ENCODE assay signal across 10 cellular contexts in the genomic region with DNA sequence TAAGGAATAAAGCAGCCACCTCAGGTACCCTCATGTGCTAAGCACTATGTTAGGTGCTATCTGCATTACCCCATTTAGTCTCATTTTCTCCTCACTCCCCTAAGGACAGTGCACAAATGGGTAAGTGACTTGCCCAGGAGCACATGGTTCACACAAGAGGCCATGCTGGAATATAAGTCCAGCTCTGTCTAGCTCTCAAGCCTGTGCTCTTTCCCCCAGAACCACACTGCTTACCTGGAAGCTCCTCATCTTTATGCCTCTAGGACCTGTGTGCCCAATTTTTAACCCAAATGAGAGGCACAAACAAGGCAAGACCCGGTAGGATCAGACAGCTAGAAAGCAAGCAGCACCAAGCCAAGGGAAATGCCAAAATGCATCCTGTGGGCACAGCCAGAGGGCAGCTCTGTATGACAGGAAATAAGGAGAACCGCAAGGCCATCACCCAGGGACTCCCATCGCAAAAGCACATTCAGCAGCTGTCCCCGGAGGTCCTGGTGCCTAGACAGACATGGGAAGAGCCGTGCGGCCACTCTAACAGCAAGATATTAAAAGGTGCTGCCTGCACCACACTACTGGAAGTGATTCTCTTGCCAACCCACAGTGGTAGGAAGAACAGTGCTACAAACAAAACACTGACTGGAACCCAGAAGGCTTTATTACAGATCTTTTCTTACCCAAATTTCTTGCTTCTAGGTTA.
DNase-seq lines count a peak whose midpoint lies in the region; ATAC-seq and TF ChIP-seq lines count a peak whose summit lies in the region.
"Had no signal": no experiment of that assay in that cellular context is flagged by ENCODE, and none has a peak within 500 bp of the region (broad histone marks: within the 10 kb centered on the region; RNA-seq: fewer than 3 reads in every experiment).

No MANE protein-coding gene starts in this region.

- H3K4me3 ChIP-seq in right atrium auricular region = no peak overlapping the region
- H3K4me3 ChIP-seq: PC-9 had no signal

- peak; percentile 12 for DNase-seq in stimulated activated CD4-positive, alpha-beta T cell treated with anti-CD3 and anti-CD28 coated beads, Interleukin-1b, Interleukin-23, amount 100 ng/mL, for 48 hours
- DNase-seq in stimulated activated CD4-positive, alpha-beta T cell treated with anti-CD3 and anti-CD28 coated beads, Interleukin-12 subunit alpha, Interleukin-12 subunit beta, amount 100 ng/mL, for 4 hours = no peak
- peak; percentile 55 for DNase-seq in activated CD8-positive, alpha-beta T cell treated with anti-CD3 and anti-CD28 coated beads, Interleukin-2, amount 10 ng/mL, durations not matched to agents 7 days and 5 days
- DNase-seq in right atrium auricular region (ENCODE audit: low spot score) (no peak), RKO (ENCODE audit: low spot score) (no peak), nucleus accumbens (lab: John Stamatoyannopoulos, UW) (no peak)
- DNase-seq: H9 had no signal

- H3K36me3 Mint-ChIP-seq in activated CD8-positive, alpha-beta T cell treated with anti-CD3 and anti-CD28 coated beads, Interleukin-2, amount 10 ng/mL, durations not matched to agents 7 days and 5 days (ENCODE audit: low read depth) = no peaks in the 10 kb centered on the region

- peaks cover 60% of the 10 kb centered on the region for H3K4me1 Mint-ChIP-seq in activated CD8-positive, alpha-beta T cell treated with anti-CD3 and anti-CD28 coated beads, Interleukin-2, amount 10 ng/mL, durations not matched to agents 7 days and 5 days (ENCODE audit: low read depth)

- H3K4me3 Mint-ChIP-seq in activated CD8-positive, alpha-beta T cell treated with anti-CD3 and anti-CD28 coated beads, Interleukin-2, amount 10 ng/mL, durations not matched to agents 7 days and 5 days = peak overlapping the region; percentile 34
- H3K4me3 Mint-ChIP-seq: H9 had no signal

- H3K27me3 ChIP-seq in right atrium auricular region = no peaks in the 10 kb centered on the region

- no peaks in the 10 kb centered on the region for H3K9me3 Mint-ChIP-seq in activated CD8-positive, alpha-beta T cell treated with anti-CD3 and anti-CD28 coated beads, Interleukin-2, amount 10 ng/mL, durations not matched to agents 7 days and 5 days (ENCODE audit: insufficient read depth)
- H3K9me3 Mint-ChIP-seq: H9 had no signal

- H3K27ac Mint-ChIP-seq in activated CD8-positive, alpha-beta T cell treated with anti-CD3 and anti-CD28 coated beads, Interleukin-2, amount 10 ng/mL, durations not matched to agents 7 days and 5 days = peak overlapping the region; percentile 70
- H3K27ac Mint-ChIP-seq: H9 had no signal

- H3K4me1 ChIP-seq in right atrium auricular region = peaks cover 0 to 50% of the 10 kb centered on the region in 2 donors

- H3K9me3 ChIP-seq in right atrium auricular region = no peaks in the 10 kb centered on the region

- no peaks in the 10 kb centered on the region for H3K36me3 ChIP-seq in right atrium auricular region

- peak; percentile 52 for ATAC-seq in activated CD8-positive, alpha-beta T cell treated with anti-CD3 and anti-CD28 coated beads, Interleukin-2, amount 10 ng/mL, durations not matched to agents 7 days and 5 days
- ATAC-seq in HG03520 (IDR thresholded peaks at IDR 0.05; ENCODE audit: unreplicated experiment) = no peak
- ATAC-seq in HG02623 (IDR thresholded peaks at IDR 0.05; ENCODE audit: unreplicated experiment) = no peak

- no peak for TF ChIP-seq CTCF in right atrium auricular region (IDR thresholded peaks at IDR 0.05)

- POLR2A ChIA-PET in activated CD8-positive, alpha-beta T cell treated with anti-CD3 and anti-CD28 coated beads, Interleukin-2, amount 10 ng/mL, durations not matched to agents 7 days and 5 days (lab: Charles Lee) = no interaction called here

- H3K27ac ChIP-seq in right atrium auricular region = peak overlapping the region; percentile 52 to 64
- H3K27ac ChIP-seq: PC-9 had no signal

- CTCF ChIA-PET in activated CD8-positive, alpha-beta T cell treated with anti-CD3 and anti-CD28 coated beads, Interleukin-2, amount 10 ng/mL, durations not matched to agents 7 days and 5 days (lab: Charles Lee) = interaction anchor here (0.8 to 1.7 kb wide), 7 partner anchors 12 to 81 kb away, joined by 3 to 14 read pairs (median 3); no protein-coding TSS in a partner anchor

- H3K27me3 Mint-ChIP-seq in activated CD8-positive, alpha-beta T cell treated with anti-CD3 and anti-CD28 coated beads, Interleukin-2, amount 10 ng/mL, durations not matched to agents 7 days and 5 days (ENCODE audit: low read depth) = no peaks in the 10 kb centered on the region

Comparison
In these comparisons a context has a peak if more than half of its experiments do, and no peak if none do; other contexts are left out.
1. DNase-seq: peak in stimulated activated CD4-positive, alpha-beta T cell treated with anti-CD3 and anti-CD28 coated beads, Interleukin-1b, Interleukin-23, amount 100 ng/mL, for 48 hours (single experiment) and activated CD8-positive, alpha-beta T cell treated with anti-CD3 and anti-CD28 coated beads, Interleukin-2, amount 10 ng/mL, durations not matched to agents 7 days and 5 days (single experiment); none in stimulated activated CD4-positive, alpha-beta T cell treated with anti-CD3 and anti-CD28 coated beads, Interleukin-12 subunit alpha, Interleukin-12 subunit beta, amount 100 ng/mL, for 4 hours (single experiment), right atrium auricular region (single experiment), RKO (single experiment) and nucleus accumbens (0 of 56).